In genomic region chr1:108960719-108961118, GRCh38 we compare ENCODE assay signal across 1 cellular context.
A peak's percentile ranks its signal among the peaks of the same experiment; 100 is the strongest.
TF ChIP-seq lines count a peak whose summit lies in the region.

No MANE protein-coding gene starts in this region.

TF ChIP-seq in K562, 482 proteins besides CTCF, POLR2A, EP300 and RAD21:
- TF ChIP-seq CCAR2 (IDR thresholded peaks at IDR 0.05; ENCODE audit: low read depth, low read length) (no peak), ZNF408 (CRISPR knock-in tag; IDR thresholded peaks at IDR 0.05; ENCODE audit: low read depth) (no peak), SMARCE1 (IDR thresholded peaks at IDR 0.05) (no peak), HOMEZ (CRISPR knock-in tag; IDR thresholded peaks at IDR 0.05) (no peak), RBM25 (IDR thresholded peaks at IDR 0.05; ENCODE audit: low read depth, low read length, severe bottlenecking) (peak; percentile 21), ZNF778 (CRISPR knock-in tag; IDR thresholded peaks at IDR 0.05) (no peak), SMAD2 (IDR thresholded peaks at IDR 0.05; ENCODE audit: low read depth, low read length) (no peak), ZNF121 (CRISPR knock-in tag; conservative IDR thresholded peaks at IDR 0.05) (peak; percentile 43; the same call in 1 of the 2 replicates), KLF10 (CRISPR knock-in tag; IDR thresholded peaks at IDR 0.05) (no peak), MLX (CRISPR knock-in tag; conservative IDR thresholded peaks at IDR 0.05) (no peak), HNRNPH1 (optimal IDR thresholded peaks at IDR 0.05; ENCODE audit: low read depth, low read length) (no peak)
TF ChIP-seq in K562: peak in this region for 2.
